ENCODE assay signal across 14 cellular contexts in the genomic region with DNA sequence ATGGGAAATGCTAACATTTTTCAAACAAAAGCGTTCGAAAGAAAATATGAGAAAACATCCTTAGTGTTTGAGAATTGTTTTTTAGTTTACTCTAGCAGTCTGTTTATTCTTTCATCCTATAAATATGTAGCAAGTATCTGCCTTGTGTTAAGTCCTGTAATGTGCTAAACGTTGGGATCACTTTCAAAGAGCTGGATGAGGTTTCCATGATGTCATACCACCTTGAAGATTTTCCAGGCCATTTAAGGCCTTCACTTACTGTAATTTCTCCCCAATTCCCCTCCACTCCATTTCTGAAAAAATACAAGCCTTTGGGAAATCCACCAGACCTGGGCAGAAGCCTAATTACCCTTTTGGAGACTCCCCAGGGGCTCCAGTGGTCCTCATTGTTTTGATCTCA. TPM values are rescaled to one million over a fixed set of nuclear protein-coding genes. Genes with fewer than 3 reads are reported as not detected.
A peak's percentile ranks its signal among the peaks of the same experiment; 100 is the strongest.
DNase-seq lines count a peak whose midpoint lies in the region; ATAC-seq and TF ChIP-seq lines count a peak whose summit lies in the region.
"Had no signal": no experiment of that assay in that cellular context is flagged by ENCODE, and none has a peak within 500 bp of the region (broad histone marks: within the 10 kb centered on the region; RNA-seq: fewer than 3 reads in every experiment).

No MANE protein-coding gene starts in this region.

- TF ChIP-seq RAD21 in IMR-90 (IDR thresholded peaks at IDR 0.05; ENCODE audit: low read length): no peak

- no peak overlapping the region for H3K4me3 ChIP-seq in IMR-90 (ENCODE audit: insufficient read depth, low read depth, low read length)
- no peak overlapping the region for H3K4me3 ChIP-seq in sigmoid colon

- 0 out of 2 replicates have a peak overlapping the region, but pooled peaks have one; percentile 25 for H3K23ac ChIP-seq in IMR-90 (ENCODE audit: low read depth, low read length)

- peaks cover 11% of the 10 kb centered on the region for H3K9me1 ChIP-seq in IMR-90 (ENCODE audit: insufficient read depth, low read length)

- CTCF ChIA-PET in IMR-90 (lab: Yijun Ruan, JAX) (interaction anchor here (1.6 kb wide), 1 partner anchor 15 kb away, joined by 3 read pairs; no protein-coding TSS in a partner anchor), MCF 10A (lab: Yijun Ruan, JAX) (interaction anchor here (0.9 kb wide), 1 partner anchor 22 kb away, joined by 3 read pairs; no protein-coding TSS in a partner anchor)

- peak overlapping the region; percentile 70 for H3K4ac ChIP-seq in IMR-90 (ENCODE audit: low read depth, low read length)

- peak overlapping the region; percentile 89 for H2BK5ac ChIP-seq in IMR-90 (ENCODE audit: low read depth, low read length, poor library complexity, severe bottlenecking)

- no peak for TF ChIP-seq CTCF in IMR-90 (conservative IDR thresholded peaks at IDR 0.05; ENCODE audit: low read depth, low read length)
- TF ChIP-seq CTCF in chondrocyte (IDR thresholded peaks at IDR 0.05): no peak
- TF ChIP-seq CTCF in sigmoid colon (IDR thresholded peaks at IDR 0.05): no peak
- TF ChIP-seq CTCF in MCF 10A (IDR thresholded peaks at IDR 0.05; ENCODE audit: unreplicated experiment): no peak

- H3K36me3 ChIP-seq in IMR-90 (ENCODE audit: control insufficient read depth, insufficient read depth, low read length) (no peaks in the 10 kb centered on the region), sigmoid colon (no peaks in the 10 kb centered on the region)

- no peaks in the 10 kb centered on the region for H3K36me3 Mint-ChIP-seq in chondrocyte (ENCODE audit: low read depth)
- no peaks in the 10 kb centered on the region for H3K36me3 Mint-ChIP-seq in MCF 10A (ENCODE audit: insufficient read depth, unreplicated experiment)

- no peaks in the 10 kb centered on the region for H3K79me1 ChIP-seq in IMR-90 (ENCODE audit: low read depth in 1 of 2, low read length in 2 of 2)

- H3K27ac Mint-ChIP-seq in chondrocyte (ENCODE audit: unreplicated experiment) (peak overlapping the region; percentile 96), MCF 10A (ENCODE audit: low read depth, unreplicated experiment) (no peak overlapping the region)

- H2AK5ac ChIP-seq in IMR-90 (ENCODE audit: low read depth, low read length): 0 out of 2 replicates have a peak overlapping the region, but pooled peaks have one; percentile 10

- H2AK9ac ChIP-seq in IMR-90 (replicated peaks; ENCODE audit: low read depth, low read length, poor library complexity): peak overlapping the region; percentile 61

- no CpG with 5 or more reads among the region's 3 CpGs for WGBS in IMR-90 (ENCODE audit: extremely low coverage in 2 of 2, insufficient read length in 1 of 2), 2 experiments
- 77 to 84% methylated on average over 3 of the region's 3 CpGs for WGBS in sigmoid colon, 2 donors

- H3K4me3 Mint-ChIP-seq in chondrocyte (ENCODE audit: unreplicated experiment): peak overlapping the region; percentile 31
- no peak overlapping the region for H3K4me3 Mint-ChIP-seq in MCF 10A (ENCODE audit: unreplicated experiment)
- H3K4me3 Mint-ChIP-seq: activated T-helper 1 cell treated with anti-CD3 and anti-CD28 coated beads, Interleukin-12 subunit alpha, Interleukin-12 subunit beta, Interleukin-2, Interleukin-4 antibody, amounts not matched to agents 30 ng/mL and 10 ng/mL and 1 ng/mL, durations not matched to agents 14 hours and 24 hours and 36 hours had no signal

- peak overlapping the region; percentile 54; the same call in 1 of the 2 replicates for H3K14ac ChIP-seq in IMR-90 (replicated peaks; ENCODE audit: low read depth, low read length)

- H4K91ac ChIP-seq in IMR-90 (ENCODE audit: insufficient read depth, low read depth, low read length): peak overlapping the region; percentile 55

- H3K27me3 ChIP-seq in IMR-90 (ENCODE audit: control insufficient read depth, insufficient read depth, low read length): no peaks in the 10 kb centered on the region
- no peaks in the 10 kb centered on the region for H3K27me3 ChIP-seq in sigmoid colon

- H2AFZ ChIP-seq in IMR-90 (replicated peaks; ENCODE audit: low read length, poor library complexity): peak overlapping the region; percentile 64

- peak overlapping the region; percentile 22; the same call in 1 of the 2 replicates for H3K18ac ChIP-seq in IMR-90 (ENCODE audit: low read depth, low read length)

- H3K9me3 ChIP-seq in IMR-90 (ENCODE audit: control insufficient read depth, insufficient read depth, low read length): no peaks in the 10 kb centered on the region
- H3K9me3 ChIP-seq in sigmoid colon: peaks cover 0 to 5% (median 0%) of the 10 kb centered on the region in 4 donors

- peak overlapping the region; percentile 69 for H2BK20ac ChIP-seq in IMR-90 (ENCODE audit: low read depth, low read length)

- peak overlapping the region; percentile 83 for H3K4me2 ChIP-seq in IMR-90 (ENCODE audit: low read depth, low read length)

- peak overlapping the region; percentile 59; the same call in 1 of the 2 replicates for H3K27ac ChIP-seq in IMR-90 (ENCODE audit: insufficient read depth, low read length)
- peak overlapping the region in 3 of 4 donors; percentile 23 to 67 (median 63) for H3K27ac ChIP-seq in sigmoid colon

- peak overlapping the region in 1 of 2 experiments; percentile 83; a peak in 2 of 4 replicates for H4K8ac ChIP-seq in IMR-90 (ENCODE audit: low read depth in 2 of 2, low read length in 2 of 2)

- no peaks in the 10 kb centered on the region for H4K20me1 ChIP-seq in IMR-90 (ENCODE audit: insufficient read depth, low read length)

- BruUV-seq in IMR-90 (replicated peaks; lab: Mats Ljungman, UMichigan): no TSS peak
- BruUV-seq in MCF 10A (replicated peaks; lab: Mats Ljungman, UMichigan): no TSS peak

- peak overlapping the region; percentile 89; the same call in 1 of the 3 replicates for H2BK15ac ChIP-seq in IMR-90 (ENCODE audit: low read depth, low read length)

- H3K4me1 ChIP-seq in IMR-90 (ENCODE audit: control insufficient read depth, insufficient read depth, low read length) (peaks cover 15% of the 10 kb centered on the region), sigmoid colon (peaks cover 0 to 28% (median 16%) of the 10 kb centered on the region in 4 donors)

- intact Hi-C loops in IMR-90 (cut with micrococcal nuclease) (no loop called here), sigmoid colon (cut with DNase I) (no loop called here), MCF 10A (cut with micrococcal nuclease) (no loop called here)

- no peak for TF ChIP-seq POLR2A in IMR-90 (IDR thresholded peaks at IDR 0.05; ENCODE audit: low read depth, low read length)
- no peak for TF ChIP-seq POLR2A in sigmoid colon (IDR thresholded peaks at IDR 0.05)

- H3K4me1 Mint-ChIP-seq in chondrocyte (ENCODE audit: low read depth) (peaks cover 50% of the 10 kb centered on the region), MCF 10A (ENCODE audit: insufficient read depth, unreplicated experiment) (peaks cover 17% of the 10 kb centered on the region)

- H4K5ac ChIP-seq in IMR-90 (ENCODE audit: low read depth, low read length): peak overlapping the region; percentile 22; the same call in 1 of the 2 replicates

- ATAC-seq in GM19395 (IDR thresholded peaks at IDR 0.05; ENCODE audit: unreplicated experiment) (peak; percentile 23), IMR-90 (ENCODE audit: low read depth) (no peak), GM19324 (IDR thresholded peaks at IDR 0.05; ENCODE audit: low FRiP score, unreplicated experiment) (no peak)

- peak overlapping the region; percentile 84 for H2BK120ac ChIP-seq in IMR-90 (ENCODE audit: low read depth, low read length)

- dilution Hi-C loops in IMR-90 (cut with HindIII; ENCODE audit: low sequenced_read_pairs, unreplicated experiment): no loop called here

- in situ Hi-C loops in IMR-90 (cut with MboI; ENCODE audit: low sequenced_read_pairs): no loop called here

- H3K27me3 Mint-ChIP-seq in chondrocyte (ENCODE audit: low read depth): no peaks in the 10 kb centered on the region
- H3K27me3 Mint-ChIP-seq in MCF 10A (ENCODE audit: insufficient read depth, unreplicated experiment): no peaks in the 10 kb centered on the region

- peak overlapping the region; percentile 54; the same call in 1 of the 2 replicates for H3K56ac ChIP-seq in IMR-90 (ENCODE audit: extremely low read depth, insufficient read depth, low read length)

- DNase-seq in IMR-90 (peak; percentile 57), chondrocyte (ENCODE audit: low spot score) (no peak), sigmoid colon (no peak), superior temporal gyrus (ENCODE audit: extremely low spot score) (no peak), MCF 10A (ENCODE audit: unreplicated experiment) (no peak), hippocampal formation (lab: John Stamatoyannopoulos, UW) (no peak)
- DNase-seq: activated CD4-positive, alpha-beta T cell treated with anti-CD3 and anti-CD28 coated beads for 1 hour; cerebellar nuclear complex; NCI-H187 treated with DMSO at 0.1 percent for 48 hours; NK-92 treated with Interleukin-12 subunit alpha and Interleukin-12 subunit beta, amount 100 ng/mL, for 24 hours; stimulated activated CD4-positive, alpha-beta T cell treated with anti-CD3 and anti-CD28 coated beads, Interleukin-1b, Interleukin-23, amount 100 ng/mL, for 48 hours had no signal

- no peaks in the 10 kb centered on the region for H3K9me3 Mint-ChIP-seq in chondrocyte (ENCODE audit: low read depth)
- H3K9me3 Mint-ChIP-seq in MCF 10A (ENCODE audit: unreplicated experiment): no peaks in the 10 kb centered on the region

- POLR2A ChIA-PET in IMR-90 (lab: Charles Lee; ENCODE audit: unreplicated experiment): no interaction called here
- POLR2A ChIA-PET in MCF 10A (lab: Yijun Ruan, JAX): interaction anchor here (0.8 to 2.2 kb wide), 2 partner anchors 24 to 119 kb away, joined by 3 to 16 read pairs; partner anchors contain the start of gene CTBS

- peak in 2 of 4 donors; percentile 33 to 51 for TF ChIP-seq EP300 in sigmoid colon (IDR thresholded peaks at IDR 0.05)

- H3K9ac ChIP-seq in IMR-90 (ENCODE audit: low read depth, low read length): no peak overlapping the region

TF ChIP-seq in IMR-90, 13 proteins besides CTCF, POLR2A, EP300 and RAD21 (continues in another document):
- no peak for TF ChIP-seq USF2 (IDR thresholded peaks at IDR 0.05; ENCODE audit: low read depth, low read length)
- no peak for TF ChIP-seq MAFK (IDR thresholded peaks at IDR 0.05; ENCODE audit: low read depth, low read length)
- TF ChIP-seq BHLHE40 (IDR thresholded peaks at IDR 0.05; ENCODE audit: low read depth, low read length): no peak

RNA-seq across cellular contexts. Expression of gene CTBS, which starts 24.2 kb away (rescaled TPM):
- 5.9 and 8.1 TPM in 2 replicates for total RNA-seq in IMR-90 (2012; rRNA removed)
- polyA plus RNA-seq in IMR-90 (2012; rRNA removed): 9.8 and 12.4 TPM in 2 replicates
- polyA plus RNA-seq in IMR-90 (2012; cell fraction: cytosol; rRNA removed): 2.6 and 3.8 TPM in 2 replicates
- 1.3 and 6.1 TPM in 2 replicates for polyA plus RNA-seq in IMR-90 (2012; cell fraction: nucleus; rRNA removed; ENCODE audit: low replicate concordance)
- 20.3 to 22.0 TPM (median 20.9 TPM) in 3 replicates for total RNA-seq in chondrocyte
- total RNA-seq in sigmoid colon: 10 to 100 TPM in 3 of 4 donors, 1 to 10 TPM in 1; 9.7 to 20.1 (median 14.2) TPM
- polyA plus RNA-seq in sigmoid colon: 10 to 100 TPM in 1 of 3 donors, 1 to 10 TPM in 2; 8.3 to 12.6 (median 9.9) TPM
- 14.0 and 20.9 TPM in 2 replicates for total RNA-seq in MCF 10A (2022)
